In genomic region chr10:14878266-14879054, GRCh38 we compare ENCODE assay signal across 1 cellular context.
TF ChIP-seq lines count a peak whose summit lies in the region.

TSS of gene SUV39H2 (plus strand) at chr10:14878866. CDS start at chr10:14878889, 23 bp downstream.

TF ChIP-seq in GM12878, 131 proteins besides CTCF, POLR2A, EP300 and RAD21 (continued from another document):
- TF ChIP-seq, protein P1, sequence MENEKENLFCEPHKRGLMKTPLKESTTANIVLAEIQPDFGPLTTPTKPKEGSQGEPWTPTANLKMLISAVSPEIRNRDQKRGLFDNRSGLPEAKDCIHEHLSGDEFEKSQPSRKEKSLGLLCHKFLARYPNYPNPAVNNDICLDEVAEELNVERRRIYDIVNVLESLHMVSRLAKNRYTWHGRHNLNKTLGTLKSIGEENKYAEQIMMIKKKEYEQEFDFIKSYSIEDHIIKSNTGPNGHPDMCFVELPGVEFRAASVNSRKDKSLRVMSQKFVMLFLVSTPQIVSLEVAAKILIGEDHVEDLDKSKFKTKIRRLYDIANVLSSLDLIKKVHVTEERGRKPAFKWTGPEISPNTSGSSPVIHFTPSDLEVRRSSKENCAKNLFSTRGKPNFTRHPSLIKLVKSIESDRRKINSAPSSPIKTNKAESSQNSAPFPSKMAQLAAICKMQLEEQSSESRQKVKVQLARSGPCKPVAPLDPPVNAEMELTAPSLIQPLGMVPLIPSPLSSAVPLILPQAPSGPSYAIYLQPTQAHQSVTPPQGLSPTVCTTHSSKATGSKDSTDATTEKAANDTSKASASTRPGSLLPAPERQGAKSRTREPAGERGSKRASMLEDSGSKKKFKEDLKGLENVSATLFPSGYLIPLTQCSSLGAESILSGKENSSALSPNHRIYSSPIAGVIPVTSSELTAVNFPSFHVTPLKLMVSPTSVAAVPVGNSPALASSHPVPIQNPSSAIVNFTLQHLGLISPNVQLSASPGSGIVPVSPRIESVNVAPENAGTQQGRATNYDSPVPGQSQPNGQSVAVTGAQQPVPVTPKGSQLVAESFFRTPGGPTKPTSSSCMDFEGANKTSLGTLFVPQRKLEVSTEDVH (IDR thresholded peaks at IDR 0.05; ENCODE audit: low read depth, partially characterized antibody): no peak
- TF ChIP-seq PKNOX1 (IDR thresholded peaks at IDR 0.05) (peak; percentile 54), RAD51 (IDR thresholded peaks at IDR 0.05) (no peak), TCF3 (IDR thresholded peaks at IDR 0.05; ENCODE audit: borderline replicate concordance, insufficient read depth, low read depth, low read length) (peak; percentile 50; the same call in 1 of the 2 replicates), CREB1 (IDR thresholded peaks at IDR 0.05; ENCODE audit: low read depth) (peak; percentile 89), NKRF (conservative IDR thresholded peaks at IDR 0.05) (peak; percentile 98), ATF3 (IDR thresholded peaks at IDR 0.05; ENCODE audit: borderline replicate concordance, extremely low read depth, low read depth, low read length) (no peak)
TF ChIP-seq in GM12878: peak in this region for 48.
